Comparison of ENCODE assay signal across 1 cellular context in the genomic region with DNA sequence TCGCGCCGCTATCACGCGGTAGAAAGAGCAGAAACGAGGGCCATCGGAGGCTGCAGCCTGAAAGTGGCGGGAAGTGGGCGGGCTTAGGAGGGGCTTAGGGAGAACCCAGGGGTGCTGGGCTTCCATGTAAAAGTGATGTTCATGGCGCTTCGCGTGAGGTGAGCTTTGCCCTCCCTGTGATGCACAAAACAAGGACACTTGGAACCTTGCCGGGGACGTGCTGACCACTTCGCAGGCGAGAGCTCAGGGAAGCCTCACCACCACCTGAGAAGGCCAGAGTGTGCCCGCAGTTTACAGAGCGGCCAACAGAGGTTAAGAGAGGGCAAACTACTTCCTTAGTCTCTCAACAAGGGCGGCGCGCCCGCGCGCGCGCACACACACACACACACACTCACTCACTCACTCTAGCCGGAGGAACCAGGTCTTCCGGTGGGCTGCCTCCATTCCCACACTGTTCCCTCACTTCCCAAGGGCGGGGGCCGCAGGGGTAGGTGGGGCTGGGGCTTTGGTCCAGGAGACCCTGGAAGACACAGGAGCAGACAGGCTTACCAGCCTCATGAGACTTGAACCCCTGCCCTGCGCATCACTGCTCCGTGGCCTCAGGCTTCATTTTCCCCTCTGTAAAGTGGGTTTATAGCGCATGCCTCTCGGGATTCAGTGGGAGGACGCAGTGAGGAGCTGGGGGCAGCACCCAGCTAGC.
TF ChIP-seq lines count a peak whose summit lies in the region.

No MANE protein-coding gene starts in this region.

TF ChIP-seq in H1, 55 proteins besides CTCF, POLR2A, EP300 and RAD21:
- no peak for TF ChIP-seq JUND (IDR thresholded peaks at IDR 0.05; ENCODE audit: low read length)
- no peak for TF ChIP-seq SIX5 (IDR thresholded peaks at IDR 0.05; ENCODE audit: low read depth, low read length)
- TF ChIP-seq TCF12 (IDR thresholded peaks at IDR 0.05; ENCODE audit: low read depth, low read length): no peak
- no peak for TF ChIP-seq POLR2AphosphoS5 (IDR thresholded peaks at IDR 0.05; ENCODE audit: low read depth, low read length)
- TF ChIP-seq FOSL1 (IDR thresholded peaks at IDR 0.05; ENCODE audit: insufficient read depth, low read depth, low read length): no peak
- TF ChIP-seq PHF8 (conservative IDR thresholded peaks at IDR 0.05; ENCODE audit: low read depth, low read length): no peak
- TF ChIP-seq TAF1 (IDR thresholded peaks at IDR 0.05; ENCODE audit: low read depth, low read length): 0 out of 2 replicates have a peak, but pooled peaks have one; percentile 29
- peak; percentile 90 for TF ChIP-seq KDM1A (IDR thresholded peaks at IDR 0.05; ENCODE audit: borderline replicate concordance, low read length)
- TF ChIP-seq KDM5A (IDR thresholded peaks at IDR 0.05; ENCODE audit: low read length): no peak
- no peak for TF ChIP-seq CHD1 (IDR thresholded peaks at IDR 0.05; ENCODE audit: low read depth, low read length)
- TF ChIP-seq, protein P1, sequence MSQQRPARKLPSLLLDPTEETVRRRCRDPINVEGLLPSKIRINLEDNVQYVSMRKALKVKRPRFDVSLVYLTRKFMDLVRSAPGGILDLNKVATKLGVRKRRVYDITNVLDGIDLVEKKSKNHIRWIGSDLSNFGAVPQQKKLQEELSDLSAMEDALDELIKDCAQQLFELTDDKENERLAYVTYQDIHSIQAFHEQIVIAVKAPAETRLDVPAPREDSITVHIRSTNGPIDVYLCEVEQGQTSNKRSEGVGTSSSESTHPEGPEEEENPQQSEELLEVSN (IDR thresholded peaks at IDR 0.05): peak; percentile 80
